Comparison of ENCODE assay signal across 1 cellular context in genomic region chr20:3383878-3384495, GRCh38.
A peak's percentile ranks its signal among the peaks of the same experiment; 100 is the strongest.
TF ChIP-seq lines count a peak whose summit lies in the region.

No MANE protein-coding gene starts in this region.

TF ChIP-seq in GM12878, 131 proteins besides CTCF, POLR2A, EP300 and RAD21 (continued from another document):
- TF ChIP-seq RUNX3 (IDR thresholded peaks at IDR 0.05; ENCODE audit: low read length) (peak; percentile 91), IKZF1 (conservative IDR thresholded peaks at IDR 0.05) (no peak), JUNB (IDR thresholded peaks at IDR 0.05) (peak; percentile 97), EED (IDR thresholded peaks at IDR 0.05; ENCODE audit: low read depth) (peak; percentile 93), SRF (IDR thresholded peaks at IDR 0.05; ENCODE audit: low read depth in 2 of 2, low read length in 2 of 2) (0 out of 4 replicates have a peak, but pooled peaks of 1 of the 2 experiments have one; percentile 56), CHD2 (IDR thresholded peaks at IDR 0.05; ENCODE audit: borderline replicate concordance, low read depth, low read length) (no peak), CREM (IDR thresholded peaks at IDR 0.05; ENCODE audit: low read depth) (peak; percentile 67; the same call in 1 of the 2 replicates)
